24 cellular contexts compared by ENCODE assay signal in the genomic region with DNA sequence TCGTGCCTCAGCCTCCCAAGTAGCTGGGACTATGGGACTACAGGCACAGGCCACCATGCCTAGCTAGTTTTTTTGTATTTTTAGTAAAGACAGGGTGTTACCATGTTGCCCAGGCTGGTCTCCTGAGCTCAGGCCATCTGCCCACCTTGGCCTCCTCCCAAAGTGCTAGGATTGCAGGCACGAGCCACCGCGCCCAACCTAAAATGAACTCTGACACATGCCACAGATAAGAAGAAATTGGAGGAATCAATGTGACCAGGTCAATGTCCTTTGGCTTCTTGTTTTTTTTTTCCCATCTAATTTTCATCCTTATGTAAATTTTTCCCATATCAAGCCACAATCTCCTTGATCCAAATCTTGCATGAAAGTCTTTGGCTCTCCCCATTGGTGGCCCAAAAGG.
"Had no signal": no experiment of that assay in that cellular context is flagged by ENCODE, and none has a peak within 500 bp of the region (broad histone marks: within the 10 kb centered on the region; RNA-seq: fewer than 3 reads in every experiment).

No MANE protein-coding gene starts in this region.

- H3K4me3 ChIP-seq: neural progenitor cell, ovary, psoas muscle, skin epidermis, stomach, thoracic aorta, thyroid gland, tibial nerve, upper lobe of right lung, uterus had no signal

- H3K27ac ChIP-seq: neural progenitor cell, ovary, parathyroid adenoma, psoas muscle, skin epidermis, stomach, thoracic aorta, thyroid gland, tibial nerve, upper lobe of right lung, uterus had no signal

- H3K9ac ChIP-seq: neural progenitor cell, parathyroid adenoma had no signal

- H3K9me3 ChIP-seq: ovary, psoas muscle, thoracic aorta, thyroid gland, tibial nerve, upper lobe of right lung, uterus had no signal

- DNase-seq: naive thymus-derived CD4-positive, alpha-beta T cell; natural killer cell; occipital lobe; ovary; posterior cingulate gyrus; psoas muscle; right cardiac atrium; stimulated activated CD4-positive, alpha-beta T cell treated with anti-CD3 and anti-CD28 coated beads, Interleukin-15, amount 100 ng/mL, for 24 hours; stimulated activated CD4-positive, alpha-beta T cell treated with anti-CD3 and anti-CD28 coated beads, Interleukin-2, amount 100 ng/mL, for 24 hours; stimulated activated CD4-positive, alpha-beta T cell treated with anti-CD3 and anti-CD28 coated beads, Interleukin-2, amount 100 ng/mL, for 48 hours; stimulated activated CD4-positive, alpha-beta T cell treated with anti-CD3 and anti-CD28 coated beads, Interleukin-4, amount 100 ng/mL, for 24 hours; stimulated activated naive B cell treated with anti-CD40 and anti-IgM and Interleukin-4, amounts not matched to agents 10 μg/mL and 1 μg/mL and 100 μg/mL, for 72 hours; stimulated activated naive CD4-positive, alpha-beta T cell treated with Interleukin-2 at 50 U/mL for 16 hours; stomach; thyroid gland; upper lobe of right lung; uterus had no signal

- H3K4me1 ChIP-seq: parathyroid adenoma, psoas muscle, stomach, thyroid gland, tibial nerve, upper lobe of right lung, uterus had no signal

- ATAC-seq: naive thymus-derived CD4-positive, alpha-beta T cell; natural killer cell; psoas muscle; right cardiac atrium; sciatic nerve; stimulated activated effector memory CD8-positive, alpha-beta T cell treated with anti-CD3 and anti-CD28 coated beads, Interleukin-12 subunit alpha, Interleukin-12 subunit beta, amount 100 ng/mL, for 72 hours; stimulated activated naive B cell treated with anti-CD40 and anti-IgM and Interleukin-4, amounts not matched to agents 10 μg/mL and 1 μg/mL and 100 μg/mL, for 72 hours; upper lobe of right lung had no signal

- H3K79me2 ChIP-seq: parathyroid adenoma had no signal

- H3K27me3 ChIP-seq: neural progenitor cell, ovary, stomach, thyroid gland, tibial nerve, upper lobe of right lung, uterus had no signal

- H2AFZ ChIP-seq: neural progenitor cell, parathyroid adenoma had no signal

- H3K36me3 ChIP-seq: neural progenitor cell, ovary, stomach, thoracic aorta, thyroid gland, tibial nerve, upper lobe of right lung, uterus had no signal

- H3K4me2 ChIP-seq: neural progenitor cell had no signal
